In genomic region chr11:69637956-69638871, GRCh38 we compare ENCODE assay signal across 8 cellular contexts. TPM values are rescaled to one million over a fixed set of nuclear protein-coding genes. Genes with fewer than 3 reads are reported as not detected.
DNase-seq lines count a peak whose midpoint lies in the region; FAIRE-seq and TF ChIP-seq lines count a peak whose summit lies in the region.

No MANE protein-coding gene starts in this region.

- H3K27me3 ChIP-seq in CD4-positive, alpha-beta memory T cell (ENCODE audit: insufficient read depth, low read length): peaks cover 37% of the 10 kb centered on the region
- H3K27me3 ChIP-seq in keratinocyte (ENCODE audit: control insufficient read depth, extremely low read depth, insufficient read depth, low read length): peaks cover 12% of the 10 kb centered on the region
- peaks cover 37 to 88% of the 10 kb centered on the region in 2 donors for H3K27me3 ChIP-seq in stomach smooth muscle (ENCODE audit: control insufficient read depth in 1 of 2, insufficient read depth in 2 of 2, low read length in 2 of 2)

- no TSS peak for BruUV-seq in MCF 10A (replicated peaks; lab: Mats Ljungman, UMichigan)

- DNase-seq in CD4-positive, alpha-beta memory T cell: peak in 1 of 5 donors; percentile 35
- peak; percentile 83 for DNase-seq in LoVo (ENCODE audit: low spot score)
- DNase-seq in MCF 10A (ENCODE audit: unreplicated experiment): peak; percentile 57
- no peak for DNase-seq in keratinocyte (ENCODE audit: low read depth, low spot score)
- DNase-seq in NCI-H187 (lab: John Stamatoyannopoulos, UW): no peak
- DNase-seq in activated naive CD4-positive, alpha-beta T cell treated with Interleukin-2 at 50 U/mL for 16 hours: no peak
- DNase-seq in stimulated activated naive CD4-positive, alpha-beta T cell (lab: John Stamatoyannopoulos, UW): no peak

- peak overlapping the region in 7 of 8 donors; percentile 24 to 78 (median 39) for H3K4me3 Mint-ChIP-seq in CD4-positive, alpha-beta memory T cell
- H3K4me3 Mint-ChIP-seq in MCF 10A (ENCODE audit: unreplicated experiment): peak overlapping the region; percentile 98

- H3K9ac ChIP-seq in keratinocyte (ENCODE audit: control insufficient read depth, extremely low read depth, insufficient read depth, low read length): peak overlapping the region; percentile 85
- H3K9ac ChIP-seq in stomach smooth muscle (ENCODE audit: low read length in 2 of 2): no peak overlapping the region

- peaks cover 0 to 3% (median 0%) of the 10 kb centered on the region in 8 donors for H3K9me3 Mint-ChIP-seq in CD4-positive, alpha-beta memory T cell
- H3K9me3 Mint-ChIP-seq in MCF 10A (ENCODE audit: unreplicated experiment): no peaks in the 10 kb centered on the region

- dilution Hi-C loops in keratinocyte (cut with MboI; ENCODE audit: extremely low pct_ligation_motif_present, low sequenced_read_pairs): no loop called here

- H3K36me3 ChIP-seq in CD4-positive, alpha-beta memory T cell (ENCODE audit: insufficient read depth, low read length): no peaks in the 10 kb centered on the region
- H3K36me3 ChIP-seq in keratinocyte (ENCODE audit: control insufficient read depth in 2 of 2, extremely low read depth in 1 of 2, insufficient read depth in 2 of 2, low read length in 2 of 2): peaks cover 0 to 1% of the 10 kb centered on the region in 2 experiments
- H3K36me3 ChIP-seq in stomach smooth muscle (ENCODE audit: control insufficient read depth in 2 of 2, insufficient read depth in 2 of 2, low read length in 2 of 2): no peaks in the 10 kb centered on the region

- CTCF ChIA-PET in CD4-positive, alpha-beta memory T cell (lab: Charles Lee; ENCODE audit: partially characterized antibody): no interaction called here
- CTCF ChIA-PET in MCF 10A (lab: Yijun Ruan, JAX): interaction anchor here (0.9 kb wide), 1 partner anchor 32 kb away, joined by 3 read pairs; no protein-coding TSS in a partner anchor

- intact Hi-C loops in CD4-positive, alpha-beta memory T cell (cut with micrococcal nuclease): no loop called here
- intact Hi-C loops in MCF 10A (cut with micrococcal nuclease): loop anchor here (2.0 kb wide), 1 partner anchor 49 kb away; no protein-coding TSS in a partner anchor

- no peaks in the 10 kb centered on the region for H3K9me3 ChIP-seq in CD4-positive, alpha-beta memory T cell (ENCODE audit: control insufficient read depth in 1 of 2, low read length in 2 of 2)
- H3K9me3 ChIP-seq in keratinocyte (ENCODE audit: control insufficient read depth, low read depth, low read length) (no peaks in the 10 kb centered on the region), stomach smooth muscle (ENCODE audit: control insufficient read depth in 2 of 2, low read length in 2 of 2) (no peaks in the 10 kb centered on the region)

- POLR2A ChIA-PET in CD4-positive, alpha-beta memory T cell (lab: Charles Lee; ENCODE audit: partially characterized antibody): no interaction called here
- POLR2A ChIA-PET in MCF 10A (lab: Yijun Ruan, JAX): interaction anchor here (0.6 to 2.3 kb wide), 10 partner anchors 17 to 798 kb away, joined by 3 to 15 read pairs (median 4); partner anchors contain the start of gene LTO1

- H3K36me3 Mint-ChIP-seq in CD4-positive, alpha-beta memory T cell: peaks cover 0 to 1% of the 10 kb centered on the region in 2 donors
- peaks cover 9% of the 10 kb centered on the region for H3K36me3 Mint-ChIP-seq in MCF 10A (ENCODE audit: insufficient read depth, unreplicated experiment)

- H4K20me1 ChIP-seq in keratinocyte (ENCODE audit: control insufficient read depth, extremely low read depth, insufficient read depth, low read length): no peaks in the 10 kb centered on the region

- H3K4me3 ChIP-seq in CD4-positive, alpha-beta memory T cell (ENCODE audit: low read length in 2 of 2): no peak overlapping the region
- H3K4me3 ChIP-seq in keratinocyte (ENCODE audit: control insufficient read depth in 2 of 3, extremely low read depth in 1 of 3, insufficient read depth in 2 of 3, low read depth in 1 of 3, low read length in 3 of 3) (peak overlapping the region; percentile 72 to 79 (median 73)), stomach smooth muscle (ENCODE audit: low read length in 2 of 2) (peak overlapping the region; percentile 29 to 57)

- peaks cover 49% of the 10 kb centered on the region for H3K4me1 ChIP-seq in CD4-positive, alpha-beta memory T cell (ENCODE audit: insufficient read depth, low read length)
- H3K4me1 ChIP-seq in keratinocyte (ENCODE audit: control insufficient read depth, extremely low read depth, insufficient read depth, low read length) (peaks cover 23% of the 10 kb centered on the region), stomach smooth muscle (ENCODE audit: control insufficient read depth, insufficient read depth, low read length) (peaks cover 52% of the 10 kb centered on the region)

- peak overlapping the region; percentile 99 for H3K4me2 ChIP-seq in keratinocyte (ENCODE audit: control insufficient read depth, extremely low read depth, insufficient read depth, low read depth, low read length)

- H3K27ac ChIP-seq in CD4-positive, alpha-beta memory T cell (ENCODE audit: low read depth, low read length): no peak overlapping the region
- H3K27ac ChIP-seq in keratinocyte (ENCODE audit: control insufficient read depth, insufficient read depth, low read length) (peak overlapping the region; percentile 43), stomach smooth muscle (ENCODE audit: low read length) (no peak overlapping the region)

- peaks cover 18% of the 10 kb centered on the region for H3K79me2 ChIP-seq in keratinocyte (ENCODE audit: control insufficient read depth, insufficient read depth, low read length)

- H2AFZ ChIP-seq in keratinocyte (ENCODE audit: control insufficient read depth, low read length): peak overlapping the region; percentile 49

- no peaks in the 10 kb centered on the region for H3K9me1 ChIP-seq in keratinocyte (ENCODE audit: control insufficient read depth, extremely low read depth, insufficient read depth, low read length)

- peaks cover 11 to 38% (median 27%) of the 10 kb centered on the region in 4 donors for H3K4me1 Mint-ChIP-seq in CD4-positive, alpha-beta memory T cell
- H3K4me1 Mint-ChIP-seq in MCF 10A (ENCODE audit: insufficient read depth, unreplicated experiment): no peaks in the 10 kb centered on the region

- FAIRE-seq in keratinocyte (lab: Jason Lieb, UNC): no peak

- TF ChIP-seq CTCF in MCF 10A (IDR thresholded peaks at IDR 0.05; ENCODE audit: unreplicated experiment) (no peak), keratinocyte (optimal IDR thresholded peaks at IDR 0.05 in 1 of 3, IDR thresholded peaks at IDR 0.05 in 1 of 3, conservative IDR thresholded peaks at IDR 0.05 in 1 of 3; ENCODE audit: extremely low read depth in 1 of 3, insufficient read depth in 2 of 3, low read length in 3 of 3) (no peak)

- H3K27ac Mint-ChIP-seq in CD4-positive, alpha-beta memory T cell: peak overlapping the region in 2 of 7 donors; percentile 44 to 47
- no peak overlapping the region for H3K27ac Mint-ChIP-seq in MCF 10A (ENCODE audit: low read depth, unreplicated experiment)

- peaks cover 24 to 40% of the 10 kb centered on the region in 2 donors for H3K27me3 Mint-ChIP-seq in CD4-positive, alpha-beta memory T cell
- H3K27me3 Mint-ChIP-seq in MCF 10A (ENCODE audit: insufficient read depth, unreplicated experiment): no peaks in the 10 kb centered on the region

RNA-seq across cellular contexts. Expression of gene CCND1, which starts 2.7 kb away (rescaled TPM):
- 1 to 10 TPM; 1.6 to 1.7 TPM for total RNA-seq in CD4-positive, alpha-beta memory T cell
- 1 to 10 TPM in 1 of 2 donors, under 1 TPM in 1; 1.00 to 1.8 TPM for polyA plus RNA-seq in CD4-positive, alpha-beta memory T cell
- total RNA-seq in MCF 10A (2022): 96.6 and 106 TPM in 2 replicates
- 124 to 216 TPM (median 193 TPM) in 3 replicates for polyA plus RNA-seq in keratinocyte
- polyA plus RNA-seq in keratinocyte (2011; ENCODE audit: low read depth): 40.4 TPM
- 179 and 282 TPM in 2 replicates for polyA plus RNA-seq in keratinocyte (2011; cell fraction: cytosol; rRNA removed)
- polyA plus RNA-seq in keratinocyte (2011; cell fraction: nucleus; rRNA removed): 241 and 313 TPM in 2 replicates
- 64.5 and 271 TPM in 2 replicates for polyA plus RNA-seq in keratinocyte (2012; ENCODE audit: low replicate concordance)
- 189 to 848 TPM (median 232 TPM) in 3 replicates for polyA minus RNA-seq in keratinocyte
- 639 TPM for polyA minus RNA-seq in keratinocyte (2011; cell fraction: cytosol; rRNA and poly(A)+ RNA removed)
- polyA minus RNA-seq in keratinocyte (2011; cell fraction: nucleus; rRNA and poly(A)+ RNA removed): 278 and 320 TPM in 2 replicates

RNA-seq across cellular contexts. Expression of gene LTO1, which starts 36.9 kb away (rescaled TPM):
- total RNA-seq in CD4-positive, alpha-beta memory T cell: 10 to 100 TPM; 60.2 to 63.0 TPM
- 10 to 100 TPM; 13.3 to 18.7 TPM for polyA plus RNA-seq in CD4-positive, alpha-beta memory T cell
- 31.5 and 34.2 TPM in 2 replicates for total RNA-seq in MCF 10A (2022)
- 19.8 to 24.3 TPM (median 22.9 TPM) in 3 replicates for polyA plus RNA-seq in keratinocyte
- 18.0 TPM for polyA plus RNA-seq in keratinocyte (2011; ENCODE audit: low read depth)
- 14.2 and 16.1 TPM in 2 replicates for polyA plus RNA-seq in keratinocyte (2011; cell fraction: cytosol; rRNA removed)
- 49.3 and 58.7 TPM in 2 replicates for polyA plus RNA-seq in keratinocyte (2011; cell fraction: nucleus; rRNA removed)
- polyA plus RNA-seq in keratinocyte (2012; ENCODE audit: low replicate concordance): 14.2 and 15.2 TPM in 2 replicates
- 8.4 to 11.2 TPM (median 10.8 TPM) in 3 replicates for polyA minus RNA-seq in keratinocyte
- 5.6 TPM for polyA minus RNA-seq in keratinocyte (2011; cell fraction: cytosol; rRNA and poly(A)+ RNA removed)
- 15.1 and 16.9 TPM in 2 replicates for polyA minus RNA-seq in keratinocyte (2011; cell fraction: nucleus; rRNA and poly(A)+ RNA removed)

Comparison
In these comparisons a context has a peak if more than half of its experiments do, and no peak if none do; other contexts are left out.
1. DNase-seq: peak in LoVo (single experiment) and MCF 10A (single experiment); none in keratinocyte (single experiment), NCI-H187 (0 of 2), activated naive CD4-positive, alpha-beta T cell treated with Interleukin-2 at 50 U/mL for 16 hours (single experiment) and stimulated activated naive CD4-positive, alpha-beta T cell (0 of 6).
2. H3K4me3 ChIP-seq: peak in keratinocyte (3 of 3) and stomach smooth muscle (2 of 2); none in CD4-positive, alpha-beta memory T cell (0 of 2).
3. RNA of gene CCND1, which starts 2.7 kb away (total RNA-seq): 96.6 to 106 TPM in MCF 10A; 1.6 to 1.7 TPM in CD4-positive, alpha-beta memory T cell; every median in the first group is over 10 times any median in the second.